15 cellular contexts compared by ENCODE assay signal in the genomic region with DNA sequence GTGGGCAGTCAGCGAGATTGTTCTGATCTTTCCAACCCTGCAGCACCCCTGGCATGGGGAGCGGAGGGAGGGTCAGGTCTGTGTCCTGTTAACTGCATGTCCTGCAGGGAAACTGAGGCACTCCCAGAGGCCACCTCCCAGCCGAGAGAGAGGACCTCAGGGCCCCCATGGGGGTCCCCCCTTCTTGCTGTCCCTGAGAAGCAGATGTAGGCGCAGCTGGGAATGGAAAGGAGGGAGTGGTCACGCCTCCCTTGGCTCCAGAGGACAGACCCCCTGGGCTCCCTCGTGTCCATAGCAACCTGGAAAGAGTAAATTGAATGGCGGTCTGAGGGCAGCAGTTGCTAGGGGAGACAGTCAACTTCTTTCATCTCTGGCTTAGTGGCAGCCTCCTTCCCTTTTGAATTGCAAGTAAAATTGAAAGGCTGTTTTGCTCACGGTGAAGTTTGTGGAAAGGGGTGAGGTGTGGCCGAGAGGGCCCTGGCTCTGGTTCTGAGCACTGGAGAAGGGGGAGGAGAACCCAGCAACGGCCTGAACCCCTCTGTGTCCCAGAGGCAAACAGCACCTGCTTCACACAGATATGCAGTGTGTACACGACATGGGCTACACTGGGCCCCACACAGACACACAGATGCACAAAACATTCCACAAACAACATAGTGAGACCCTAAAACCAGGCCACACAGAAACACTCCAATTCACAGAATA. TPM values are rescaled to one million over a fixed set of nuclear protein-coding genes. Genes with fewer than 3 reads are reported as not detected.
DNase-seq lines count a peak whose midpoint lies in the region; ATAC-seq and TF ChIP-seq lines count a peak whose summit lies in the region.
"Had no signal": no experiment of that assay in that cellular context is flagged by ENCODE, and none has a peak within 500 bp of the region (broad histone marks: within the 10 kb centered on the region; RNA-seq: fewer than 3 reads in every experiment).

No MANE protein-coding gene starts in this region.

- WGBS in mammary epithelial cell (ENCODE audit: low coverage, missing lambda C conversion rate), result 67% methylated on average over 11 of the region's 11 CpGs
- WGBS in thymus, result 75% methylated on average over 11 of the region's 11 CpGs

- TF ChIP-seq CTCF in MCF 10A (IDR thresholded peaks at IDR 0.05; ENCODE audit: unreplicated experiment) (no peak), mammary epithelial cell (conservative IDR thresholded peaks at IDR 0.05 in 1 of 2, IDR thresholded peaks at IDR 0.05 in 1 of 2; ENCODE audit: extremely low read depth in 1 of 2, insufficient read depth in 1 of 2, low read depth in 1 of 2, low read length in 2 of 2) (no peak), RWPE1 (conservative IDR thresholded peaks at IDR 0.05; ENCODE audit: low read depth) (no peak)

- H3K27me3 ChIP-seq in mammary epithelial cell (ENCODE audit: insufficient read depth, low read length) (no peaks in the 10 kb centered on the region), iPS-20b (ENCODE audit: insufficient read depth, low read length) (no peaks in the 10 kb centered on the region), thymus (ENCODE audit: control insufficient read depth, insufficient read depth) (no peaks in the 10 kb centered on the region)
- H3K27me3 ChIP-seq: MG63, upper lobe of right lung had no signal

- no peak for ATAC-seq in GM21526 (IDR thresholded peaks at IDR 0.05; ENCODE audit: low FRiP score, unreplicated experiment)
- ATAC-seq: sciatic nerve, upper lobe of right lung had no signal

- no peaks in the 10 kb centered on the region for H4K20me1 ChIP-seq in mammary epithelial cell (ENCODE audit: insufficient read depth, low read length)

- no peak overlapping the region for H3K4me3 Mint-ChIP-seq in MCF 10A (ENCODE audit: unreplicated experiment)
- H3K4me3 Mint-ChIP-seq: activated naive CD8-positive, alpha-beta T cell treated with anti-CD3 and anti-CD28 coated beads, Interleukin-2, amount 50 U/mL, for 24 hours had no signal

- intact Hi-C loops in MCF 10A (cut with micrococcal nuclease) (no loop called here), mammary epithelial cell (cut with micrococcal nuclease) (loop anchor here (5.0 kb wide), 1 partner anchor 56 kb away; the partner anchor contains the start of gene MFAP2)

- H3K4me1 ChIP-seq in mammary epithelial cell (ENCODE audit: insufficient read depth, low read length), result peaks cover 38% of the 10 kb centered on the region
- no peaks in the 10 kb centered on the region for H3K4me1 ChIP-seq in iPS-20b (ENCODE audit: insufficient read depth, low read length)
- peaks cover 23% of the 10 kb centered on the region for H3K4me1 ChIP-seq in thymus (ENCODE audit: control insufficient read depth, insufficient read depth, low read length)

- H3K9me3 Mint-ChIP-seq in MCF 10A (ENCODE audit: unreplicated experiment), result no peaks in the 10 kb centered on the region
- H3K9me3 Mint-ChIP-seq: activated naive CD8-positive, alpha-beta T cell treated with anti-CD3 and anti-CD28 coated beads, Interleukin-2, amount 50 U/mL, for 24 hours had no signal

- CTCF ChIA-PET in MCF 10A (lab: Yijun Ruan, JAX) (interaction anchor here (1.0 to 1.9 kb wide), 4 partner anchors 11 to 306 kb away, joined by 3 to 11 read pairs (median 6); no protein-coding TSS in a partner anchor), mammary epithelial cell (lab: Charles Lee; ENCODE audit: low non-redundant PET) (no interaction called here), RWPE1 (lab: Yijun Ruan, JAX) (interaction anchor here (0.7 to 1.2 kb wide), 2 partner anchors 24 to 33 kb away, joined by 3 to 4 read pairs; no protein-coding TSS in a partner anchor)

- DNase-seq in MCF 10A (ENCODE audit: unreplicated experiment) (no peak), mammary epithelial cell (no peak), RWPE1 (ENCODE audit: low spot score) (no peak), NCI-H1694 treated with DMSO at 0.1 percent for 48 hours (lab: John Stamatoyannopoulos, UW) (no peak)
- no peak for DNase-seq in stimulated activated CD4-positive, alpha-beta T cell treated with anti-CD3 and anti-CD28 coated beads, Interleukin-2, amount 100 ng/mL, for 24 hours
- DNase-seq: activated naive CD8-positive, alpha-beta T cell treated with anti-CD3 and anti-CD28 coated beads, Interleukin-2, amount 50 U/mL, for 24 hours; DND-41; MG63; upper lobe of right lung had no signal

- no peak overlapping the region for H3K4me2 ChIP-seq in mammary epithelial cell (ENCODE audit: insufficient read depth, low read depth, low read length)

- no peaks in the 10 kb centered on the region for H3K79me2 ChIP-seq in mammary epithelial cell (ENCODE audit: insufficient read depth, low read length)

- no peak overlapping the region for H3K4me3 ChIP-seq in mammary epithelial cell (replicated peaks in 1 of 3; ENCODE audit: insufficient read depth in 1 of 3, low read depth in 2 of 3, low read length in 3 of 3)
- H3K4me3 ChIP-seq in iPS-20b (ENCODE audit: low read length), result no peak overlapping the region
- peak overlapping the region; percentile 46 for H3K4me3 ChIP-seq in thymus (ENCODE audit: low read length)
- H3K4me3 ChIP-seq: MG63, upper lobe of right lung had no signal

- H3K36me3 Mint-ChIP-seq in MCF 10A (ENCODE audit: insufficient read depth, unreplicated experiment), result no peaks in the 10 kb centered on the region

- dilution Hi-C loops in mammary epithelial cell (cut with HindIII; ENCODE audit: low sequenced_read_pairs), result no loop called here

- POLR2A ChIA-PET in MCF 10A (lab: Yijun Ruan, JAX) (interaction anchor here (0.5 to 2.0 kb wide), 7 partner anchors 7 to 575 kb away, joined by 3 to 27 read pairs (median 7); no protein-coding TSS in a partner anchor), RWPE1 (lab: Yijun Ruan, JAX; ENCODE audit: low non-redundant PET) (no interaction called here)

- H3K27ac ChIP-seq in mammary epithelial cell (ENCODE audit: insufficient read depth, low read depth, low read length) (no peak overlapping the region), RWPE1 (peak overlapping the region; percentile 97), iPS-20b (ENCODE audit: low read length) (no peak overlapping the region), thymus (ENCODE audit: low read depth) (no peak overlapping the region)
- H3K27ac ChIP-seq: upper lobe of right lung had no signal

- no peak overlapping the region for H2AFZ ChIP-seq in mammary epithelial cell (ENCODE audit: low read depth, low read length)

- no peak overlapping the region for H3K9ac ChIP-seq in mammary epithelial cell (ENCODE audit: insufficient read depth, low read length)
- peak overlapping the region; percentile 10; the same call in 1 of the 2 replicates for H3K9ac ChIP-seq in iPS-20b (ENCODE audit: low read depth, low read length)

- in situ Hi-C loops in mammary epithelial cell (cut with MboI; ENCODE audit: low sequenced_read_pairs in 2 of 2), result no loop called here

- BruUV-seq in MCF 10A (replicated peaks; lab: Mats Ljungman, UMichigan) (no TSS peak), mammary epithelial cell (replicated peaks; lab: Mats Ljungman, UMichigan) (no TSS peak)

- H3K27ac Mint-ChIP-seq in MCF 10A (ENCODE audit: low read depth, unreplicated experiment), result peak overlapping the region; percentile 36
- H3K27ac Mint-ChIP-seq: activated naive CD8-positive, alpha-beta T cell treated with anti-CD3 and anti-CD28 coated beads, Interleukin-2, amount 50 U/mL, for 24 hours had no signal

- no peaks in the 10 kb centered on the region for H3K27me3 Mint-ChIP-seq in MCF 10A (ENCODE audit: insufficient read depth, unreplicated experiment)

- peaks cover 34% of the 10 kb centered on the region for H3K4me1 Mint-ChIP-seq in MCF 10A (ENCODE audit: insufficient read depth, unreplicated experiment)

- H3K9me3 ChIP-seq in mammary epithelial cell (replicated peaks; ENCODE audit: insufficient read depth, low read length) (no peaks in the 10 kb centered on the region), iPS-20b (ENCODE audit: insufficient read depth, low read depth, low read length) (no peaks in the 10 kb centered on the region), thymus (ENCODE audit: control insufficient read depth) (no peaks in the 10 kb centered on the region)
- H3K9me3 ChIP-seq: MG63, upper lobe of right lung had no signal

- H3K36me3 ChIP-seq in mammary epithelial cell (ENCODE audit: insufficient read depth, low read length) (no peaks in the 10 kb centered on the region), iPS-20b (ENCODE audit: insufficient read depth, low read depth, low read length) (peaks cover 18% of the 10 kb centered on the region), thymus (ENCODE audit: control insufficient read depth, insufficient read depth) (peaks cover 22% of the 10 kb centered on the region)
- H3K36me3 ChIP-seq: MG63, upper lobe of right lung had no signal

RNA-seq across cellular contexts. Expression of gene CROCC, which starts 4.9 kb away (rescaled TPM):
- total RNA-seq in MCF 10A (2022) (8.8 and 9.6 TPM in 2 replicates), mammary epithelial cell (10 to 100 TPM in 1 of 2 donors, 1 to 10 TPM in 1; 7.2 to 16.4 TPM)
- polyA plus RNA-seq in mammary epithelial cell (4.6 TPM), thymus (97.1 TPM)
- 0.83 TPM for polyA minus RNA-seq in mammary epithelial cell

RNA-seq across cellular contexts. Expression of gene RNU1-2, which starts 30.9 kb away (rescaled TPM):
- total RNA-seq in MCF 10A (2022), result 1,539 and 1,606 TPM in 2 replicates
- 1,000 to 10,000 TPM in 1 of 2 donors, under 1 TPM in 1; under 0.01 to 1,042 TPM for total RNA-seq in mammary epithelial cell
- not detected for polyA plus RNA-seq in mammary epithelial cell
- under 0.01 TPM for polyA minus RNA-seq in mammary epithelial cell
- polyA plus RNA-seq in thymus, result not detected
- polyA plus RNA-seq: AG04450 had no signal

RNA-seq across cellular contexts. Expression of gene MFAP2, which starts 53.8 kb away (rescaled TPM):
- 0.58 and 1.2 TPM in 2 replicates for total RNA-seq in MCF 10A (2022)
- 10 to 100 TPM in 1 of 2 donors, 1 to 10 TPM in 1; 4.4 to 12.8 TPM for total RNA-seq in mammary epithelial cell
- 3.6 TPM for polyA plus RNA-seq in mammary epithelial cell
- not detected for polyA minus RNA-seq in mammary epithelial cell
- 5.6 TPM for polyA plus RNA-seq in thymus
- total RNA-seq: activated CD8-positive, alpha-beta memory T cell treated with anti-CD3 and anti-CD28 coated beads for 36 hours had no signal
